Comparison of ENCODE assay signal across 16 cellular contexts in the genomic region with DNA sequence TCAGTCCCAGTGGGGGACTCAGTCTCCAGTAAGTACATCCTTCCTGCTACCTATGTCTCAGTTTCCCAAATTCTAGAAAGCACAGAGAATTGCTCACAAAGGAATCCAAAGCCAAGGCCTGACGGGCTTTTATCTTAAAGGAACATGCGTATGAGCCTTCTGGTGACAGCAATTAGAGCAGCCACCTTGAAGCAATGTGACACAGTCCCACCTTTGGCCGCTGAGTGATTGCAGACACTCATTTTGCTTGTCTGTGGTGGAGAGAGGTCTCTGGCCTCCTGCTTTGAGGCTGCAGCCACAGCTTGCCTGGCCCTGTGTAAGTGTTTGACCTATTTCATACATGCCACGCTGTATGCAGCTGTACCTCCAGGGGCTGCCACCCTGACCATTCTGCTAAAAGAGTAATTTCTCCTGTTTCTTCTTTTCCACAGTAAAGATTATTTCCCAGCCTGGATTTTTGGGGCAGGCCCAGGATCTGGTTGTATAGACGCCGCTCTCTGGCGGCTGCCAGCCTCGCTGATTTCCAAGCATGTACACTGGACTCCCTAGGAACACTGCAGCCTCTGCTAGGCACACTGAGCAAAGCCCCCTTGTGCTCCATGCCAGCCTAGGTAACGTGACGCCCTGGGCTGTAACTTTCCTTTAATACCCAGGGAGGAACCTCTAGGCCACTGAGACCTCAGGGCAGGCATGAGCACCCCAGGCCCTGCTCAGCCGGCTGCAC. TPM values are rescaled to one million over a fixed set of nuclear protein-coding genes. Genes with fewer than 3 reads are reported as not detected.
DNase-seq lines count a peak whose midpoint lies in the region; ATAC-seq and TF ChIP-seq lines count a peak whose summit lies in the region.
"Had no signal": no experiment of that assay in that cellular context is flagged by ENCODE, and none has a peak within 500 bp of the region (broad histone marks: within the 10 kb centered on the region; RNA-seq: fewer than 3 reads in every experiment).

No MANE protein-coding gene starts in this region.

- H3K79me2 ChIP-seq in Loucy (ENCODE audit: insufficient read depth, low read length), result peaks cover 52% of the 10 kb centered on the region

- DNase-seq in activated CD4-positive, alpha-beta T cell treated with anti-CD3 and anti-CD28 coated beads, Interleukin-2, amount 10 ng/mL, durations not matched to agents 7 days and 5 days, result no peak
- no peak for DNase-seq in activated CD4-positive, alpha-beta T cell treated with anti-CD3 and anti-CD28 coated beads, Interleukin-2, amount 50 U/mL, for 48 hours
- DNase-seq in central memory CD8-positive, alpha-beta T cell (ENCODE audit: low spot score in 2 of 2), result no peak
- DNase-seq in retina, result peak; percentile 44
- DNase-seq in MG63, result no peak
- DNase-seq in Kasumi-1 (lab: John Stamatoyannopoulos, UW), result no peak
- DNase-seq in activated gamma-delta T cell treated with Interleukin-2 at 50 U/mL for 16 hours, result no peak
- DNase-seq: cortex of kidney, kidney glomerular epithelial cell, NCI-H1694 treated with DMSO at 0.1 percent for 48 hours, NCI-H446 had no signal

- H3K27ac Mint-ChIP-seq in activated CD4-positive, alpha-beta T cell treated with anti-CD3 and anti-CD28 coated beads, Interleukin-2, amount 10 ng/mL, durations not matched to agents 7 days and 5 days, result peak overlapping the region; percentile 67
- H3K27ac Mint-ChIP-seq in central memory CD8-positive, alpha-beta T cell (ENCODE audit: low read depth), result peak overlapping the region; percentile 84

- H4K20me1 ChIP-seq in Loucy (ENCODE audit: insufficient read depth, low read length, poor library complexity, severe bottlenecking), result no peaks in the 10 kb centered on the region

- peaks cover 22% of the 10 kb centered on the region for H3F3A ChIP-seq in Loucy (ENCODE audit: low read depth)

- peak overlapping the region; percentile 72 for H3K9ac ChIP-seq in Loucy (ENCODE audit: low read depth, low read length, poor library complexity, severe bottlenecking)

- peak overlapping the region; percentile 76 for H3K4me2 ChIP-seq in Loucy (ENCODE audit: low read depth, low read length, poor library complexity, severe bottlenecking)

- H3K9me3 Mint-ChIP-seq in activated CD4-positive, alpha-beta T cell treated with anti-CD3 and anti-CD28 coated beads, Interleukin-2, amount 10 ng/mL, durations not matched to agents 7 days and 5 days, result no peaks in the 10 kb centered on the region
- no peaks in the 10 kb centered on the region for H3K9me3 Mint-ChIP-seq in central memory CD8-positive, alpha-beta T cell

- CTCF ChIA-PET in activated CD4-positive, alpha-beta T cell treated with anti-CD3 and anti-CD28 coated beads, Interleukin-2, amount 10 ng/mL, durations not matched to agents 7 days and 5 days (lab: Charles Lee), result no interaction called here

- H3K27me3 ChIP-seq in Loucy (ENCODE audit: insufficient read depth, low read length, poor library complexity, severe bottlenecking) (no peaks in the 10 kb centered on the region), MG63 (no peaks in the 10 kb centered on the region)

- H3K36me3 ChIP-seq in Loucy (ENCODE audit: insufficient read depth, low read length), result peaks cover 59% of the 10 kb centered on the region; the same call in 1 of the 2 replicates
- H3K36me3 ChIP-seq in MG63, result no peaks in the 10 kb centered on the region
- H3K36me3 ChIP-seq: adrenal gland had no signal

- no peak overlapping the region for H3K4me3 Mint-ChIP-seq in activated CD4-positive, alpha-beta T cell treated with anti-CD3 and anti-CD28 coated beads, Interleukin-2, amount 10 ng/mL, durations not matched to agents 7 days and 5 days
- no peak overlapping the region for H3K4me3 Mint-ChIP-seq in central memory CD8-positive, alpha-beta T cell

- POLR2A ChIA-PET in activated CD4-positive, alpha-beta T cell treated with anti-CD3 and anti-CD28 coated beads, Interleukin-2, amount 10 ng/mL, durations not matched to agents 7 days and 5 days (lab: Charles Lee), result no interaction called here

- no peak overlapping the region for H2AFZ ChIP-seq in Loucy (ENCODE audit: low read length)

- no peaks in the 10 kb centered on the region for H3K27me3 Mint-ChIP-seq in activated CD4-positive, alpha-beta T cell treated with anti-CD3 and anti-CD28 coated beads, Interleukin-2, amount 10 ng/mL, durations not matched to agents 7 days and 5 days
- H3K27me3 Mint-ChIP-seq in central memory CD8-positive, alpha-beta T cell, result no peaks in the 10 kb centered on the region

- H3K9me3 ChIP-seq in Loucy (ENCODE audit: insufficient read depth, low read depth, low read length) (no peaks in the 10 kb centered on the region), MG63 (no peaks in the 10 kb centered on the region)
- H3K9me3 ChIP-seq: adrenal gland had no signal

- peaks cover 87% of the 10 kb centered on the region for H3K36me3 Mint-ChIP-seq in activated CD4-positive, alpha-beta T cell treated with anti-CD3 and anti-CD28 coated beads, Interleukin-2, amount 10 ng/mL, durations not matched to agents 7 days and 5 days (ENCODE audit: low read depth)
- peaks cover 84% of the 10 kb centered on the region for H3K36me3 Mint-ChIP-seq in central memory CD8-positive, alpha-beta T cell (ENCODE audit: insufficient read depth)

- peaks cover 90% of the 10 kb centered on the region for H3K4me1 ChIP-seq in Loucy (ENCODE audit: insufficient read depth, low read length, poor library complexity, severe bottlenecking)
- H3K4me1 ChIP-seq: adrenal gland had no signal

- H3K9me2 ChIP-seq in Loucy (replicated peaks; ENCODE audit: low read depth, low read length), result no peaks in the 10 kb centered on the region

- H3K4me1 Mint-ChIP-seq in activated CD4-positive, alpha-beta T cell treated with anti-CD3 and anti-CD28 coated beads, Interleukin-2, amount 10 ng/mL, durations not matched to agents 7 days and 5 days, result peaks cover 82% of the 10 kb centered on the region
- H3K4me1 Mint-ChIP-seq in central memory CD8-positive, alpha-beta T cell, result peaks cover 64% of the 10 kb centered on the region

- no peak overlapping the region for H3K4me3 ChIP-seq in Loucy (ENCODE audit: low read length, poor library complexity, severe bottlenecking)
- H3K4me3 ChIP-seq in MG63, result no peak overlapping the region
- H3K4me3 ChIP-seq: adrenal gland had no signal

- TF ChIP-seq CTCF in Loucy (conservative IDR thresholded peaks at IDR 0.05; ENCODE audit: low read length), result no peak

- ATAC-seq in central memory CD8-positive, alpha-beta T cell (replicated peaks; ENCODE audit: extremely low read depth, poor library complexity, severe bottlenecking), result no peak

RNA-seq across cellular contexts. Expression of a gene that starts 1.1 kb away (rescaled TPM):
- total RNA-seq in activated CD4-positive, alpha-beta T cell treated with anti-CD3 and anti-CD28 coated beads, Interleukin-2, amount 10 ng/mL, durations not matched to agents 7 days and 5 days, result 1 to 10 TPM; 4.7 to 5.4 TPM
- not detected in 2 replicates for total RNA-seq in MG63 (2014; rRNA removed; shearing (Covaris generic); ENCODE audit: low replicate concordance)
- total RNA-seq: adrenal gland, Calu3, progenitor cell of endocrine pancreas, subcutaneous adipose tissue had no signal

RNA-seq across cellular contexts. Expression of a gene that starts 35.7 kb away (rescaled TPM):
- under 1 TPM; 0.04 to 0.05 TPM for total RNA-seq in activated CD4-positive, alpha-beta T cell treated with anti-CD3 and anti-CD28 coated beads, Interleukin-2, amount 10 ng/mL, durations not matched to agents 7 days and 5 days
- not detected in 2 replicates for total RNA-seq in MG63 (2014; rRNA removed; shearing (Covaris generic); ENCODE audit: low replicate concordance)

RNA-seq across cellular contexts. Expression of a gene that starts 58.2 kb away (rescaled TPM):
- 100 to 1,000 TPM; 137 to 138 TPM for total RNA-seq in activated CD4-positive, alpha-beta T cell treated with anti-CD3 and anti-CD28 coated beads, Interleukin-2, amount 10 ng/mL, durations not matched to agents 7 days and 5 days
- not detected in 2 replicates for total RNA-seq in MG63 (2014; rRNA removed; shearing (Covaris generic); ENCODE audit: low replicate concordance)
- total RNA-seq: Calu3 had no signal

Comparison
In these comparisons a context has a peak if more than half of its experiments do, and no peak if none do; other contexts are left out.
1. RNA of a gene that starts 58.2 kb away (total RNA-seq): 137 to 138 TPM in activated CD4-positive, alpha-beta T cell treated with anti-CD3 and anti-CD28 coated beads, Interleukin-2, amount 10 ng/mL, durations not matched to agents 7 days and 5 days; not detected in MG63; every median in the first group is over 100 times any median in the second.